Comparison of ENCODE assay signal across 21 cellular contexts in the genomic region with DNA sequence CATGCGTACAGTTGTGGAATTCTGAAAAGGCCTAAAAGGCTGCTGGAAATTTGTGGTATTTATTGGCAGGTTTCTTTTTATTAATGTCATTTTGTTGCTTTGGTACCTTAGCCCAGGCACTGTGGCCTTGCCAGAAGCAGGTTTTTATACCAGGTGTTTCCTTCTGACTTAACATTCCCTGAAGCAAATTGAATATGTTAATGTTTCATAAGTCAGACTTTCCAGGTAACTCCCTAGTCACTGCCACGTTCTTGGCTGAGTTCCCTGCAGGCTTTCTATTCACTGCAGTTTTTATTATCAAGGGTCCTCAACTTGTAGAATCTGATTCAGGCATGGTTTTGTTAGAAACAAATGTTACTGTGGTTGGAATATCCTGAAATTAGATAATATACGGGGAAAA. TPM values are rescaled to one million over a fixed set of nuclear protein-coding genes. Genes with fewer than 3 reads are reported as not detected.
DNase-seq lines count a peak whose midpoint lies in the region; ATAC-seq and TF ChIP-seq lines count a peak whose summit lies in the region.
"Had no signal": no experiment of that assay in that cellular context is flagged by ENCODE, and none has a peak within 500 bp of the region (broad histone marks: within the 10 kb centered on the region; RNA-seq: fewer than 3 reads in every experiment).

No MANE protein-coding gene starts in this region.

- H3K27ac Mint-ChIP-seq in activated naive CD8-positive, alpha-beta T cell treated with anti-CD3 and anti-CD28 coated beads for 36 hours = peak overlapping the region; percentile 19
- peak overlapping the region; percentile 20 for H3K27ac Mint-ChIP-seq in stimulated activated memory B cell treated with anti-CD40 and anti-IgM and Interleukin-4, amounts not matched to agents 10 μg/mL and 1 μg/mL and 100 μg/mL, for 72 hours
- H3K27ac Mint-ChIP-seq: activated T-helper 2 cell treated with anti-CD3 and anti-CD28 coated beads, Interferon-gamma antibody, Interleukin-2, Interleukin-4, amounts not matched to agents 10 μg/mL and 5 μg/mL and 100 μg/mL, durations not matched to agents 14 hours and 24 hours and 36 hours had no signal

- ATAC-seq in stimulated activated memory B cell treated with anti-CD40 and anti-IgM and Interleukin-4, amounts not matched to agents 10 μg/mL and 1 μg/mL and 100 μg/mL, for 72 hours = no peak
- ATAC-seq in gastroesophageal sphincter (no peak), GM18861 (IDR thresholded peaks at IDR 0.05; ENCODE audit: unreplicated experiment) (no peak)

- H3K27me3 ChIP-seq in iPS-20b (ENCODE audit: insufficient read depth, low read length) (no peaks in the 10 kb centered on the region), gastroesophageal sphincter (no peaks in the 10 kb centered on the region)

- H3K9me3 Mint-ChIP-seq in activated naive CD8-positive, alpha-beta T cell treated with anti-CD3 and anti-CD28 coated beads for 36 hours = no peaks in the 10 kb centered on the region
- no peaks in the 10 kb centered on the region for H3K9me3 Mint-ChIP-seq in stimulated activated memory B cell treated with anti-CD40 and anti-IgM and Interleukin-4, amounts not matched to agents 10 μg/mL and 1 μg/mL and 100 μg/mL, for 72 hours
- H3K9me3 Mint-ChIP-seq: activated T-helper 2 cell treated with anti-CD3 and anti-CD28 coated beads, Interferon-gamma antibody, Interleukin-2, Interleukin-4, amounts not matched to agents 10 μg/mL and 5 μg/mL and 100 μg/mL, durations not matched to agents 14 hours and 24 hours and 36 hours; CD4-positive, alpha-beta memory T cell; stimulated activated naive CD8-positive, alpha-beta T cell treated with anti-CD3 and anti-CD28 coated beads, Interleukin-15, Interleukin-2, amounts not matched to agents 100 ng/mL and 50 ng/mL, for 24 hours had no signal

- no peak for TF ChIP-seq EP300 in gastroesophageal sphincter (IDR thresholded peaks at IDR 0.05)

- no peak overlapping the region for H3K4me3 Mint-ChIP-seq in activated naive CD8-positive, alpha-beta T cell treated with anti-CD3 and anti-CD28 coated beads for 36 hours
- H3K4me3 Mint-ChIP-seq in stimulated activated memory B cell treated with anti-CD40 and anti-IgM and Interleukin-4, amounts not matched to agents 10 μg/mL and 1 μg/mL and 100 μg/mL, for 72 hours = no peak overlapping the region
- H3K4me3 Mint-ChIP-seq: CD4-positive, alpha-beta memory T cell; stimulated activated naive CD8-positive, alpha-beta T cell treated with anti-CD3 and anti-CD28 coated beads, Interleukin-15, Interleukin-2, amounts not matched to agents 100 ng/mL and 50 ng/mL, for 24 hours had no signal

- no peaks in the 10 kb centered on the region for H3K9me3 ChIP-seq in iPS-20b (ENCODE audit: insufficient read depth, low read depth, low read length)
- H3K9me3 ChIP-seq in gastroesophageal sphincter = no peaks in the 10 kb centered on the region

- peaks cover 17% of the 10 kb centered on the region for H3K36me3 Mint-ChIP-seq in activated naive CD8-positive, alpha-beta T cell treated with anti-CD3 and anti-CD28 coated beads for 36 hours
- H3K36me3 Mint-ChIP-seq in stimulated activated memory B cell treated with anti-CD40 and anti-IgM and Interleukin-4, amounts not matched to agents 10 μg/mL and 1 μg/mL and 100 μg/mL, for 72 hours = peaks cover 33% of the 10 kb centered on the region

- H3K4me1 ChIP-seq in iPS-20b (ENCODE audit: insufficient read depth, low read length) = peaks cover 20% of the 10 kb centered on the region
- peaks cover 5 to 99% (median 11%) of the 10 kb centered on the region in 3 donors for H3K4me1 ChIP-seq in gastroesophageal sphincter

- no peak overlapping the region for H3K4me3 ChIP-seq in iPS-20b (ENCODE audit: low read length)
- H3K4me3 ChIP-seq in gastroesophageal sphincter = no peak overlapping the region
- H3K4me3 ChIP-seq: lung had no signal

- H3K9ac ChIP-seq in iPS-20b (ENCODE audit: low read depth, low read length) = 0 out of 2 replicates have a peak overlapping the region, but pooled peaks have one; percentile 13

- H3K27me3 Mint-ChIP-seq in activated naive CD8-positive, alpha-beta T cell treated with anti-CD3 and anti-CD28 coated beads for 36 hours = no peaks in the 10 kb centered on the region
- H3K27me3 Mint-ChIP-seq in stimulated activated memory B cell treated with anti-CD40 and anti-IgM and Interleukin-4, amounts not matched to agents 10 μg/mL and 1 μg/mL and 100 μg/mL, for 72 hours = no peaks in the 10 kb centered on the region
- H3K27me3 Mint-ChIP-seq: CD4-positive, alpha-beta memory T cell; stimulated activated naive CD8-positive, alpha-beta T cell treated with anti-CD3 and anti-CD28 coated beads, Interleukin-15, Interleukin-2, amounts not matched to agents 100 ng/mL and 50 ng/mL, for 24 hours had no signal

- H3K27ac ChIP-seq in iPS-20b (ENCODE audit: low read length) (no peak overlapping the region), gastroesophageal sphincter (peak overlapping the region in 2 of 4 donors; percentile 39 to 42)
- H3K27ac ChIP-seq: epithelial cell of prostate had no signal

- peaks cover 56% of the 10 kb centered on the region for H3K4me1 Mint-ChIP-seq in activated naive CD8-positive, alpha-beta T cell treated with anti-CD3 and anti-CD28 coated beads for 36 hours
- peaks cover 81% of the 10 kb centered on the region for H3K4me1 Mint-ChIP-seq in stimulated activated memory B cell treated with anti-CD40 and anti-IgM and Interleukin-4, amounts not matched to agents 10 μg/mL and 1 μg/mL and 100 μg/mL, for 72 hours

- peak; percentile 67 for DNase-seq in OCI-M1 (lab: John Stamatoyannopoulos, UW)
- no peak for DNase-seq in activated naive CD8-positive, alpha-beta T cell treated with anti-CD3 and anti-CD28 coated beads for 36 hours
- DNase-seq in NCI-H187 (lab: John Stamatoyannopoulos, UW) = no peak
- DNase-seq in NCI-H345 (lab: John Stamatoyannopoulos, UW) = no peak
- DNase-seq: activated CD4-positive, alpha-beta T cell treated with anti-CD3 and anti-CD28 coated beads for 4 hours; CD4-positive, alpha-beta memory T cell; GF-D8; KBM-7; NCI-H1694 treated with DMSO at 0.1 percent for 48 hours; NCI-H226; NCI-H82; stimulated activated CD4-positive, alpha-beta T cell treated with anti-CD3 and anti-CD28 coated beads, Interleukin-4, amount 100 ng/mL, for 1 hour; trophoblast cell had no signal

- no peaks in the 10 kb centered on the region for H3K36me3 ChIP-seq in iPS-20b (ENCODE audit: insufficient read depth, low read depth, low read length)
- H3K36me3 ChIP-seq in gastroesophageal sphincter = peaks cover 0 to 11% of the 10 kb centered on the region in 2 donors

- TF ChIP-seq CTCF in gastroesophageal sphincter (IDR thresholded peaks at IDR 0.05) = no peak

- no peak for TF ChIP-seq POLR2A in gastroesophageal sphincter (IDR thresholded peaks at IDR 0.05)

- 26 to 50% methylated on average over 3 of the region's 3 CpGs for WGBS in gastroesophageal sphincter (ENCODE audit: low coverage in 1 of 2), 2 donors

RNA-seq across cellular contexts. Expression of gene ITPR1, which starts 22.7 kb away (rescaled TPM):
- 10 to 100 TPM; 58.4 to 59.5 TPM for total RNA-seq in activated naive CD8-positive, alpha-beta T cell treated with anti-CD3 and anti-CD28 coated beads for 36 hours
- total RNA-seq in gastroesophageal sphincter = 100 to 1,000 TPM; 184 to 305 (median 218) TPM

RNA-seq across cellular contexts. Expression of gene SUMF1, which starts 48.8 kb away (rescaled TPM):
- total RNA-seq in activated naive CD8-positive, alpha-beta T cell treated with anti-CD3 and anti-CD28 coated beads for 36 hours = 1 to 10 TPM; 6.3 to 7.1 TPM
- total RNA-seq in gastroesophageal sphincter = 10 to 100 TPM; 39.6 to 51.3 (median 47.0) TPM

Comparison
In these comparisons a context has a peak if more than half of its experiments do, and no peak if none do; other contexts are left out.
1. RNA of gene SUMF1, which starts 48.8 kb away (total RNA-seq): 39.6 to 51.3 TPM in gastroesophageal sphincter; 6.3 to 7.1 TPM in activated naive CD8-positive, alpha-beta T cell treated with anti-CD3 and anti-CD28 coated beads for 36 hours; every median in the first group is over 4 times any median in the second.